ENCODE assay signal across 8 cellular contexts in genomic region chr1:179881642-179882252, GRCh38. TPM values are rescaled to one million over a fixed set of nuclear protein-coding genes. Genes with fewer than 3 reads are reported as not detected.
A peak's percentile ranks its signal among the peaks of the same experiment; 100 is the strongest.
DNase-seq lines count a peak whose midpoint lies in the region; ATAC-seq, FAIRE-seq and TF ChIP-seq lines count a peak whose summit lies in the region.

No MANE protein-coding gene starts in this region.

- H3K4me1 ChIP-seq in PC-9 (replicated peaks; ENCODE audit: insufficient read depth) (peaks cover 21% of the 10 kb centered on the region), right lobe of liver (peaks cover 0 to 48% (median 7%) of the 10 kb centered on the region in 4 donors), suprapubic skin (peaks cover 51% of the 10 kb centered on the region)

- TF ChIP-seq EP300 in suprapubic skin (IDR thresholded peaks at IDR 0.05): no peak

- H3K9me3 Mint-ChIP-seq in CD4-positive, alpha-beta T cell: no peaks in the 10 kb centered on the region

- no peak for DNase-seq in CD4-positive, alpha-beta T cell
- DNase-seq in H54 (ENCODE audit: insufficient read length, low spot score) (no peak), PC-9 (no peak), coronary artery (ENCODE audit: low spot score) (no peak), right lobe of liver (peak in 1 of 3 donors; percentile 87), suprapubic skin (ENCODE audit: low spot score in 2 of 2) (peak; percentile 91 to 94), NCI-H1048 (lab: John Stamatoyannopoulos, UW) (no peak)

- H3K36me3 Mint-ChIP-seq in CD4-positive, alpha-beta T cell (ENCODE audit: low read depth): peaks cover 58% of the 10 kb centered on the region

- FAIRE-seq in H54 (lab: Jason Lieb, UNC): peak; percentile 75

- H3K4me1 Mint-ChIP-seq in CD4-positive, alpha-beta T cell (ENCODE audit: low read depth): peaks cover 58% of the 10 kb centered on the region

- POLR2A ChIA-PET in CD4-positive, alpha-beta T cell (lab: Charles Lee): interaction anchor here (0.5 to 4.7 kb wide), 25 partner anchors 8 to 1209 kb away, joined by 3 to 113 read pairs (median 4); partner anchors contain the start of genes ACBD6, AXDND1, CEP350 and QSOX1
- POLR2A ChIA-PET in PC-9 (lab: Charles Lee; ENCODE audit: unreplicated experiment): interaction anchor here (0.6 kb wide), 3 partner anchors 13 to 209 kb away, joined by 6 to 7 read pairs (median 6); no protein-coding TSS in a partner anchor

- no peak for TF ChIP-seq CTCF in CD4-positive, alpha-beta T cell (IDR thresholded peaks at IDR 0.05)
- TF ChIP-seq CTCF in PC-9 (conservative IDR thresholded peaks at IDR 0.05) (no peak), coronary artery (IDR thresholded peaks at IDR 0.05) (no peak), right lobe of liver (IDR thresholded peaks at IDR 0.05) (no peak), suprapubic skin (IDR thresholded peaks at IDR 0.05) (no peak)

- TSS peak; percentile 56 for BruUV-seq in PC-9 (replicated peaks; lab: Mats Ljungman, UMichigan)

- H3K27me3 Mint-ChIP-seq in CD4-positive, alpha-beta T cell: no peaks in the 10 kb centered on the region

- no peak for ATAC-seq in CD4-positive, alpha-beta T cell (ENCODE audit: poor library complexity)
- ATAC-seq in right lobe of liver (no peak), HG02885 (IDR thresholded peaks at IDR 0.05; ENCODE audit: poor library complexity, unreplicated experiment) (no peak)

- peak overlapping the region; percentile 99 for H3K27ac ChIP-seq in CD4-positive, alpha-beta T cell (ENCODE audit: low read depth, low read length)
- H3K27ac ChIP-seq in PC-9 (peak overlapping the region; percentile 90), coronary artery (peak overlapping the region; percentile 99), right lobe of liver (peak overlapping the region; percentile 99), suprapubic skin (peak overlapping the region; percentile 100)

- H3K4me3 Mint-ChIP-seq in CD4-positive, alpha-beta T cell: peak overlapping the region; percentile 98

- TF ChIP-seq POLR2A in H54 (IDR thresholded peaks at IDR 0.05; ENCODE audit: low read depth, low read length) (no peak), right lobe of liver (IDR thresholded peaks at IDR 0.05) (no peak), suprapubic skin (IDR thresholded peaks at IDR 0.05) (no peak)

- intact Hi-C loops in CD4-positive, alpha-beta T cell (cut with DNase I, micrococcal nuclease): loop anchor here (1.0 to 10.0 kb wide), 5 partner anchors 73 to 1213 kb away; partner anchors contain the start of genes CEP350 (in 2 of the 2) and QSOX1 (in 1 of the 2)
- intact Hi-C loops in PC-9 (cut with micrococcal nuclease; ENCODE audit: unreplicated experiment): loop anchor here (1.0 to 2.0 kb wide), 2 partner anchors 73 to 287 kb away; partner anchors contain the start of gene CEP350
- intact Hi-C loops in right lobe of liver (cut with DNase I): no loop called here

- CTCF ChIA-PET in CD4-positive, alpha-beta T cell (lab: Charles Lee): interaction anchor here (2.3 to 2.7 kb wide), 3 partner anchors 15 to 72 kb away, joined by 6 to 20 read pairs (median 9); partner anchors contain the start of gene CEP350
- CTCF ChIA-PET in PC-9 (lab: Charles Lee): no interaction called here

- H3K4me3 ChIP-seq in PC-9: peak overlapping the region; percentile 92
- H3K4me3 ChIP-seq in coronary artery: peak overlapping the region; percentile 86
- H3K4me3 ChIP-seq in right lobe of liver: peak overlapping the region; percentile 62 to 80 (median 77)
- H3K4me3 ChIP-seq in suprapubic skin: peak overlapping the region; percentile 86

- H3K36me3 ChIP-seq in PC-9 (ENCODE audit: low read depth) (no peaks in the 10 kb centered on the region), right lobe of liver (peaks cover 0 to 26% (median 4%) of the 10 kb centered on the region in 4 donors), suprapubic skin (peaks cover 5% of the 10 kb centered on the region)

- H3F3A ChIP-seq in PC-9 (ENCODE audit: insufficient read depth, low read depth): peaks cover 13% of the 10 kb centered on the region

- H2AFZ ChIP-seq in PC-9: peak overlapping the region; percentile 83

- peaks cover under 1% of the 10 kb centered on the region; the same call in 1 of the 2 replicates for H4K20me1 ChIP-seq in PC-9 (ENCODE audit: insufficient read depth)

- no peaks in the 10 kb centered on the region for H3K9me2 ChIP-seq in PC-9 (ENCODE audit: insufficient read depth)

- H3K27ac Mint-ChIP-seq in CD4-positive, alpha-beta T cell: peak overlapping the region; percentile 100

- H3K4me2 ChIP-seq in PC-9: peak overlapping the region; percentile 84

- H3K9me3 ChIP-seq in CD4-positive, alpha-beta T cell (ENCODE audit: control insufficient read depth, low read length): no peaks in the 10 kb centered on the region
- H3K9me3 ChIP-seq in PC-9 (ENCODE audit: insufficient read depth, low read depth) (no peaks in the 10 kb centered on the region), right lobe of liver (no peaks in the 10 kb centered on the region), suprapubic skin (no peaks in the 10 kb centered on the region)

- WGBS in right lobe of liver (ENCODE audit: insufficient coverage, low coverage, low lambda C conversion rate, missing lambda C conversion rate): 1% methylated on average over 22 of the region's 22 CpGs
- 3% methylated on average over 21 of the region's 22 CpGs for WGBS in suprapubic skin

- no peaks in the 10 kb centered on the region for H3K27me3 ChIP-seq in CD4-positive, alpha-beta T cell (ENCODE audit: control insufficient read depth, insufficient read depth, low read length)
- no peaks in the 10 kb centered on the region for H3K27me3 ChIP-seq in PC-9 (ENCODE audit: insufficient read depth, low read depth)
- H3K27me3 ChIP-seq in right lobe of liver: no peaks in the 10 kb centered on the region
- no peaks in the 10 kb centered on the region for H3K27me3 ChIP-seq in suprapubic skin

- peaks cover 44% of the 10 kb centered on the region for H3K79me2 ChIP-seq in PC-9 (ENCODE audit: low read depth)

RNA-seq across cellular contexts. Expression of gene TOR1AIP1, which starts 0.3 kb away (rescaled TPM):
- total RNA-seq in CD4-positive, alpha-beta T cell: 10 to 100 TPM; 93.8 to 94.4 TPM
- total RNA-seq in PC-9 (2021) (23.5 and 24.4 TPM in 2 replicates), right lobe of liver (10 to 100 TPM; 18.0 to 31.2 (median 23.0) TPM), suprapubic skin (10 to 100 TPM; 37.8 to 56.7 (median 47.9) TPM)

RNA-seq across cellular contexts. Expression of gene TOR1AIP2, which starts 4.1 kb away (rescaled TPM):
- 10 to 100 TPM; 71.6 to 72.7 TPM for total RNA-seq in CD4-positive, alpha-beta T cell
- total RNA-seq in PC-9 (2021) (106 and 142 TPM in 2 replicates), right lobe of liver (100 to 1,000 TPM in 2 of 6 experiments, 10 to 100 TPM in 4; 73.3 to 140 (median 90.4) TPM), suprapubic skin (10 to 100 TPM; 68.0 to 91.5 (median 78.3) TPM)

Comparison
In these comparisons a context has a peak if more than half of its experiments do, and no peak if none do; other contexts are left out.
1. DNase-seq: peak in suprapubic skin (2 of 2); none in CD4-positive, alpha-beta T cell (0 of 10), H54 (single experiment), PC-9 (0 of 2), coronary artery (single experiment) and NCI-H1048 (single experiment).
2. intact Hi-C loops: an anchor here in CD4-positive, alpha-beta T cell (1.0 to 10.0 kb wide) and PC-9 (1.0 to 2.0 kb wide); none called in right lobe of liver.
3. Peak in every context shown above with its lines, with median percentiles within 50 percentile points of each other: H3K27ac ChIP-seq and H3K4me3 ChIP-seq.